In genomic region chr20:32582659-32583580, GRCh38 we compare ENCODE assay signal across 1 cellular context.
TF ChIP-seq lines count a peak whose summit lies in the region.

No MANE protein-coding gene starts in this region.

TF ChIP-seq in K562, 482 proteins besides CTCF, POLR2A, EP300 and RAD21 (continued from another document and continues in another):
- TF ChIP-seq ZNF395 (CRISPR knock-in tag; IDR thresholded peaks at IDR 0.05) = no peak
- no peak for TF ChIP-seq SRSF9 (IDR thresholded peaks at IDR 0.05; ENCODE audit: borderline replicate concordance, low read depth, low read length)
- TF ChIP-seq ASH1L (IDR thresholded peaks at IDR 0.05; ENCODE audit: borderline replicate concordance, low read depth, partially characterized antibody) = no peak
- no peak for TF ChIP-seq SRSF7 (optimal IDR thresholded peaks at IDR 0.05; ENCODE audit: low read depth, low read length)
- TF ChIP-seq NONO (IDR thresholded peaks at IDR 0.05; ENCODE audit: low read depth in 2 of 2, low read length in 1 of 2) = peak in 1 of 2 experiments; percentile 90; a peak in 2 of 4 replicates
- peak; percentile 22 for TF ChIP-seq RBM22 (IDR thresholded peaks at IDR 0.05; ENCODE audit: low read depth, low read length, poor library complexity, severe bottlenecking)
- TF ChIP-seq ZBTB9 (CRISPR knock-in tag; IDR thresholded peaks at IDR 0.05) = 0 out of 2 replicates have a peak, but pooled peaks have one; percentile 71
- TF ChIP-seq E2F3 (CRISPR knock-in tag; IDR thresholded peaks at IDR 0.05) = peak; percentile 57; the same call in 1 of the 2 replicates
- TF ChIP-seq ZNF507 (tag; conservative IDR thresholded peaks at IDR 0.05) = no peak
- no peak for TF ChIP-seq ZNF512 (tag; IDR thresholded peaks at IDR 0.05)
- TF ChIP-seq LCOR (CRISPR knock-in tag; IDR thresholded peaks at IDR 0.05) = no peak
- TF ChIP-seq USF2 (CRISPR knock-in tag; IDR thresholded peaks at IDR 0.05) = no peak
- TF ChIP-seq RCOR1 (IDR thresholded peaks at IDR 0.05; ENCODE audit: borderline replicate concordance in 1 of 2, low read depth in 2 of 2, low read length in 2 of 2) = peak in 1 of 2 experiments; percentile 16; a peak in 1 of 4 replicates
- no peak for TF ChIP-seq MAFF (IDR thresholded peaks at IDR 0.05; ENCODE audit: low read length)
- no peak for TF ChIP-seq TGIF2 (CRISPR knock-in tag; IDR thresholded peaks at IDR 0.05)
- TF ChIP-seq RERE (CRISPR knock-in tag; IDR thresholded peaks at IDR 0.05; ENCODE audit: borderline replicate concordance) = no peak
- TF ChIP-seq PML (IDR thresholded peaks at IDR 0.05; ENCODE audit: low read length) = no peak
- TF ChIP-seq GTF3C2 (IDR thresholded peaks at IDR 0.05; ENCODE audit: borderline replicate concordance, extremely low read depth, insufficient read length) = no peak
- TF ChIP-seq RBFOX2 (IDR thresholded peaks at IDR 0.05; ENCODE audit: low read depth, low read length) = peak; percentile 70
- TF ChIP-seq CCNT2 (IDR thresholded peaks at IDR 0.05; ENCODE audit: borderline replicate concordance, extremely low read depth, insufficient read length, low read depth, low read length) = peak; percentile 74
- no peak for TF ChIP-seq GTF2B (IDR thresholded peaks at IDR 0.05; ENCODE audit: extremely low read depth, insufficient read length)
- TF ChIP-seq TOE1 (IDR thresholded peaks at IDR 0.05; ENCODE audit: borderline replicate concordance) = no peak
- no peak for TF ChIP-seq TOE1 (CRISPR knock-in tag; IDR thresholded peaks at IDR 0.05; ENCODE audit: borderline replicate concordance, low read depth)
- no peak for TF ChIP-seq ZBTB2 (IDR thresholded peaks at IDR 0.05)
- no peak for TF ChIP-seq NBN (IDR thresholded peaks at IDR 0.05; ENCODE audit: low read depth)
- peak; percentile 34; the same call in 1 of the 2 replicates for TF ChIP-seq PHF8 (IDR thresholded peaks at IDR 0.05; ENCODE audit: borderline replicate concordance, low read length)
- TF ChIP-seq ESRRB (CRISPR knock-in tag; IDR thresholded peaks at IDR 0.05; ENCODE audit: borderline replicate concordance) = no peak
- peak in 1 of 2 experiments; percentile 90; a peak in 2 of 4 replicates for TF ChIP-seq ZNF639 (CRISPR knock-in tag; conservative IDR thresholded peaks at IDR 0.05 in 1 of 2, IDR thresholded peaks at IDR 0.05 in 1 of 2)
- TF ChIP-seq IRF9 (tag; IDR thresholded peaks at IDR 0.05) = no peak
- peak; percentile 86; the same call in 1 of the 2 replicates for TF ChIP-seq TARDBP (IDR thresholded peaks at IDR 0.05)
- TF ChIP-seq MTA3 (IDR thresholded peaks at IDR 0.05; ENCODE audit: borderline replicate concordance) = peak; percentile 44; the same call in 1 of the 2 replicates
- no peak for TF ChIP-seq HNRNPL (IDR thresholded peaks at IDR 0.05; ENCODE audit: low read depth, low read length)
- no peak for TF ChIP-seq PHB (CRISPR knock-in tag; IDR thresholded peaks at IDR 0.05)
- peak; percentile 27; the same call in 1 of the 2 replicates for TF ChIP-seq MYC (IDR thresholded peaks at IDR 0.05; ENCODE audit: low read depth, low read length)
- no peak for TF ChIP-seq MYC (CRISPR knock-in tag; IDR thresholded peaks at IDR 0.05; ENCODE audit: borderline replicate concordance, low read depth)
- no peak for TF ChIP-seq ZBTB5 (IDR thresholded peaks at IDR 0.05)
- peak; percentile 55 for TF ChIP-seq PCBP1 (IDR thresholded peaks at IDR 0.05; ENCODE audit: low read depth, low read length, poor library complexity, severe bottlenecking)
